Comparison of ENCODE assay signal across 1 cellular context in the genomic region with DNA sequence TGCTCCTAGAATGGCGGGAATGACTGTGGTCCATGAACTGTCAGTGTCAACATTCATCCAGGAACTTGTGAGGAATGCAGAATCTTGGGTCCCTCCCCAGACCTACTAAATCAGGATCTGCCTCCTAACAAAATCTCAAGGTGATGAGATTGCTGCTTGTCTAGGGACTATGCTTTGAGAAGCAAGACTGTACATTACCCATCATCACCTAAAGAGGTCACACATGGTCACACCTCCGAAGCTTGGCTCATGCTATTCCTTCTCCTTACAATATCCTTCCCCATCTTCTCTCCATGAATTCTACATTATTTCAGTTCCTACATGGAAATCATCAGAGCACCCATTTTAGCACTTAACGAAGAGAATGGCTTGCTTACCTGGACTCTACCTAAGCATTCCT.
TF ChIP-seq lines count a peak whose summit lies in the region.

No MANE protein-coding gene starts in this region.

TF ChIP-seq in K562, 482 proteins besides CTCF, POLR2A, EP300 and RAD21:
- TF ChIP-seq, protein P1, sequence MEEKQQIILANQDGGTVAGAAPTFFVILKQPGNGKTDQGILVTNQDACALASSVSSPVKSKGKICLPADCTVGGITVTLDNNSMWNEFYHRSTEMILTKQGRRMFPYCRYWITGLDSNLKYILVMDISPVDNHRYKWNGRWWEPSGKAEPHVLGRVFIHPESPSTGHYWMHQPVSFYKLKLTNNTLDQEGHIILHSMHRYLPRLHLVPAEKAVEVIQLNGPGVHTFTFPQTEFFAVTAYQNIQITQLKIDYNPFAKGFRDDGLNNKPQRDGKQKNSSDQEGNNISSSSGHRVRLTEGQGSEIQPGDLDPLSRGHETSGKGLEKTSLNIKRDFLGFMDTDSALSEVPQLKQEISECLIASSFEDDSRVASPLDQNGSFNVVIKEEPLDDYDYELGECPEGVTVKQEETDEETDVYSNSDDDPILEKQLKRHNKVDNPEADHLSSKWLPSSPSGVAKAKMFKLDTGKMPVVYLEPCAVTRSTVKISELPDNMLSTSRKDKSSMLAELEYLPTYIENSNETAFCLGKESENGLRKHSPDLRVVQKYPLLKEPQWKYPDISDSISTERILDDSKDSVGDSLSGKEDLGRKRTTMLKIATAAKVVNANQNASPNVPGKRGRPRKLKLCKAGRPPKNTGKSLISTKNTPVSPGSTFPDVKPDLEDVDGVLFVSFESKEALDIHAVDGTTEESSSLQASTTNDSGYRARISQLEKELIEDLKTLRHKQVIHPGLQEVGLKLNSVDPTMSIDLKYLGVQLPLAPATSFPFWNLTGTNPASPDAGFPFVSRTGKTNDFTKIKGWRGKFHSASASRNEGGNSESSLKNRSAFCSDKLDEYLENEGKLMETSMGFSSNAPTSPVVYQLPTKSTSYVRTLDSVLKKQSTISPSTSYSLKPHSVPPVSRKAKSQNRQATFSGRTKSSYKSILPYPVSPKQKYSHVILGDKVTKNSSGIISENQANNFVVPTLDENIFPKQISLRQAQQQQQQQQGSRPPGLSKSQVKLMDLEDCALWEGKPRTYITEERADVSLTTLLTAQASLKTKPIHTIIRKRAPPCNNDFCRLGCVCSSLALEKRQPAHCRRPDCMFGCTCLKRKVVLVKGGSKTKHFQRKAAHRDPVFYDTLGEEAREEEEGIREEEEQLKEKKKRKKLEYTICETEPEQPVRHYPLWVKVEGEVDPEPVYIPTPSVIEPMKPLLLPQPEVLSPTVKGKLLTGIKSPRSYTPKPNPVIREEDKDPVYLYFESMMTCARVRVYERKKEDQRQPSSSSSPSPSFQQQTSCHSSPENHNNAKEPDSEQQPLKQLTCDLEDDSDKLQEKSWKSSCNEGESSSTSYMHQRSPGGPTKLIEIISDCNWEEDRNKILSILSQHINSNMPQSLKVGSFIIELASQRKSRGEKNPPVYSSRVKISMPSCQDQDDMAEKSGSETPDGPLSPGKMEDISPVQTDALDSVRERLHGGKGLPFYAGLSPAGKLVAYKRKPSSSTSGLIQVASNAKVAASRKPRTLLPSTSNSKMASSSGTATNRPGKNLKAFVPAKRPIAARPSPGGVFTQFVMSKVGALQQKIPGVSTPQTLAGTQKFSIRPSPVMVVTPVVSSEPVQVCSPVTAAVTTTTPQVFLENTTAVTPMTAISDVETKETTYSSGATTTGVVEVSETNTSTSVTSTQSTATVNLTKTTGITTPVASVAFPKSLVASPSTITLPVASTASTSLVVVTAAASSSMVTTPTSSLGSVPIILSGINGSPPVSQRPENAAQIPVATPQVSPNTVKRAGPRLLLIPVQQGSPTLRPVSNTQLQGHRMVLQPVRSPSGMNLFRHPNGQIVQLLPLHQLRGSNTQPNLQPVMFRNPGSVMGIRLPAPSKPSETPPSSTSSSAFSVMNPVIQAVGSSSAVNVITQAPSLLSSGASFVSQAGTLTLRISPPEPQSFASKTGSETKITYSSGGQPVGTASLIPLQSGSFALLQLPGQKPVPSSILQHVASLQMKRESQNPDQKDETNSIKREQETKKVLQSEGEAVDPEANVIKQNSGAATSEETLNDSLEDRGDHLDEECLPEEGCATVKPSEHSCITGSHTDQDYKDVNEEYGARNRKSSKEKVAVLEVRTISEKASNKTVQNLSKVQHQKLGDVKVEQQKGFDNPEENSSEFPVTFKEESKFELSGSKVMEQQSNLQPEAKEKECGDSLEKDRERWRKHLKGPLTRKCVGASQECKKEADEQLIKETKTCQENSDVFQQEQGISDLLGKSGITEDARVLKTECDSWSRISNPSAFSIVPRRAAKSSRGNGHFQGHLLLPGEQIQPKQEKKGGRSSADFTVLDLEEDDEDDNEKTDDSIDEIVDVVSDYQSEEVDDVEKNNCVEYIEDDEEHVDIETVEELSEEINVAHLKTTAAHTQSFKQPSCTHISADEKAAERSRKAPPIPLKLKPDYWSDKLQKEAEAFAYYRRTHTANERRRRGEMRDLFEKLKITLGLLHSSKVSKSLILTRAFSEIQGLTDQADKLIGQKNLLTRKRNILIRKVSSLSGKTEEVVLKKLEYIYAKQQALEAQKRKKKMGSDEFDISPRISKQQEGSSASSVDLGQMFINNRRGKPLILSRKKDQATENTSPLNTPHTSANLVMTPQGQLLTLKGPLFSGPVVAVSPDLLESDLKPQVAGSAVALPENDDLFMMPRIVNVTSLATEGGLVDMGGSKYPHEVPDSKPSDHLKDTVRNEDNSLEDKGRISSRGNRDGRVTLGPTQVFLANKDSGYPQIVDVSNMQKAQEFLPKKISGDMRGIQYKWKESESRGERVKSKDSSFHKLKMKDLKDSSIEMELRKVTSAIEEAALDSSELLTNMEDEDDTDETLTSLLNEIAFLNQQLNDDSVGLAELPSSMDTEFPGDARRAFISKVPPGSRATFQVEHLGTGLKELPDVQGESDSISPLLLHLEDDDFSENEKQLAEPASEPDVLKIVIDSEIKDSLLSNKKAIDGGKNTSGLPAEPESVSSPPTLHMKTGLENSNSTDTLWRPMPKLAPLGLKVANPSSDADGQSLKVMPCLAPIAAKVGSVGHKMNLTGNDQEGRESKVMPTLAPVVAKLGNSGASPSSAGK (IDR thresholded peaks at IDR 0.05), result peak; percentile 76
- TF ChIP-seq KLF6 (CRISPR knock-in tag; IDR thresholded peaks at IDR 0.05; ENCODE audit: borderline replicate concordance), result no peak
- TF ChIP-seq, protein P2, sequence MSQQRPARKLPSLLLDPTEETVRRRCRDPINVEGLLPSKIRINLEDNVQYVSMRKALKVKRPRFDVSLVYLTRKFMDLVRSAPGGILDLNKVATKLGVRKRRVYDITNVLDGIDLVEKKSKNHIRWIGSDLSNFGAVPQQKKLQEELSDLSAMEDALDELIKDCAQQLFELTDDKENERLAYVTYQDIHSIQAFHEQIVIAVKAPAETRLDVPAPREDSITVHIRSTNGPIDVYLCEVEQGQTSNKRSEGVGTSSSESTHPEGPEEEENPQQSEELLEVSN (IDR thresholded peaks at IDR 0.05; ENCODE audit: borderline replicate concordance in 1 of 2, extremely low read depth in 1 of 2, insufficient read depth in 1 of 2, insufficient read length in 1 of 2, low read depth in 1 of 2, low read length in 1 of 2, poor library complexity in 1 of 2, severe bottlenecking in 1 of 2), result peak; percentile 61 to 72
- TF ChIP-seq L3MBTL2 (IDR thresholded peaks at IDR 0.05), result peak; percentile 86
